In genomic region chr7:41699532-41699931, GRCh38 we compare ENCODE assay signal across 2 cellular contexts.
TF ChIP-seq lines count a peak whose summit lies in the region.

No MANE protein-coding gene starts in this region.

TF ChIP-seq in liver, 16 proteins besides CTCF, POLR2A, EP300 and RAD21:
- no peak for TF ChIP-seq JUND (IDR thresholded peaks at IDR 0.05)
- TF ChIP-seq HNF4G (IDR thresholded peaks at IDR 0.05): no peak
- no peak for TF ChIP-seq ATF3 (IDR thresholded peaks at IDR 0.05)
- TF ChIP-seq MAX (IDR thresholded peaks at IDR 0.05): no peak
- TF ChIP-seq NR2F2 (IDR thresholded peaks at IDR 0.05): no peak
- TF ChIP-seq FOXA2 (IDR thresholded peaks at IDR 0.05): no peak
- TF ChIP-seq EGR1 (IDR thresholded peaks at IDR 0.05; ENCODE audit: low read depth in 2 of 2): no peak
- TF ChIP-seq HNF4A (conservative IDR thresholded peaks at IDR 0.05): no peak
- TF ChIP-seq TAF1 (conservative IDR thresholded peaks at IDR 0.05): no peak
- TF ChIP-seq GABPA (IDR thresholded peaks at IDR 0.05 in 1 of 2, conservative IDR thresholded peaks at IDR 0.05 in 1 of 2): no peak
- TF ChIP-seq REST (IDR thresholded peaks at IDR 0.05): no peak

TF ChIP-seq in HepG2, 621 proteins besides CTCF, POLR2A, EP300 and RAD21:
- TF ChIP-seq FOSL2 (CRISPR knock-in tag; IDR thresholded peaks at IDR 0.05) (no peak), SP2 (CRISPR knock-in tag; IDR thresholded peaks at IDR 0.05) (no peak), ZNF839 (CRISPR knock-in tag; IDR thresholded peaks at IDR 0.05; ENCODE audit: borderline replicate concordance) (no peak), ZNF598 (CRISPR knock-in tag; IDR thresholded peaks at IDR 0.05; ENCODE audit: borderline replicate concordance) (no peak)
